Comparison of ENCODE assay signal across 2 cellular contexts in the genomic region with DNA sequence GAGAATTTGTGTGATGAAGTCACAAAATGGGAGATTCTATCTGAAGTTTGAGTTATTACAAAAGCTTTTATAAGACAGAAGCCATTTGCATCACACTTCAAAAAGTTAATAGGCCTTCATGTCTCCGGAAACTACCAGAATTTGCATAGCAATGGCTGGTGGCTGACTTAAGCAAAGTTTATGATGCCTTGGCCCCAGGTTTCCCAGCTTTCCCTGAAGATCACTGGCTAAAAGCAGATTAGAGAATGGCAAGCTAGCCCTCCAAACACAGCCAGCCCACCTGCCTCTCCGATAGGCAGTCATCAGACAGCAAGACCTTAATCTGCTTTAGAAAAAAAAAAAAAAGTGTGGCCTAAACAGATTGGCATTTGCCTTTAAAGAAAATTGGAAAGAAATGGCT.
TF ChIP-seq lines count a peak whose summit lies in the region.

No MANE protein-coding gene starts in this region.

TF ChIP-seq in GM23338, 12 proteins besides CTCF, POLR2A, EP300 and RAD21:
- TF ChIP-seq NANOG (IDR thresholded peaks at IDR 0.05; ENCODE audit: borderline replicate concordance) (peak; percentile 86), POLR2AphosphoS5 (IDR thresholded peaks at IDR 0.05; ENCODE audit: low read depth) (no peak)

TF ChIP-seq in H1, 55 proteins besides CTCF, POLR2A, EP300 and RAD21:
- TF ChIP-seq POLR2AphosphoS5 (IDR thresholded peaks at IDR 0.05; ENCODE audit: low read depth, low read length): no peak
- no peak for TF ChIP-seq CHD2 (IDR thresholded peaks at IDR 0.05; ENCODE audit: low read length)
- no peak for TF ChIP-seq CBX8 (IDR thresholded peaks at IDR 0.05; ENCODE audit: borderline replicate concordance, low read depth, low read length)
- no peak for TF ChIP-seq JUND (IDR thresholded peaks at IDR 0.05; ENCODE audit: low read length)
- no peak for TF ChIP-seq HDAC6 (IDR thresholded peaks at IDR 0.05; ENCODE audit: low read depth, low read length)
- TF ChIP-seq EZH2 (IDR thresholded peaks at IDR 0.05; ENCODE audit: low read depth, low read length, severe bottlenecking): no peak
- no peak for TF ChIP-seq TBP (IDR thresholded peaks at IDR 0.05; ENCODE audit: low read depth, low read length)
- no peak for TF ChIP-seq KDM4A (IDR thresholded peaks at IDR 0.05; ENCODE audit: low read depth, low read length, severe bottlenecking)
- no peak for TF ChIP-seq BCL11A (IDR thresholded peaks at IDR 0.05; ENCODE audit: low read depth in 2 of 2, low read length in 2 of 2)
